In genomic region chr16:52229471-52229870, GRCh38 we compare ENCODE assay signal across 39 cellular contexts.
"Had no signal": no experiment of that assay in that cellular context is flagged by ENCODE, and none has a peak within 500 bp of the region (broad histone marks: within the 10 kb centered on the region; RNA-seq: fewer than 3 reads in every experiment).

No MANE protein-coding gene starts in this region.

- H3K4me3 Mint-ChIP-seq: activated naive CD4-positive, alpha-beta T cell treated with anti-CD3 and anti-CD28 coated beads for 36 hours; activated naive CD4-positive, alpha-beta T cell treated with anti-CD3 and anti-CD28 coated beads, Interleukin-2, amount 10 ng/mL, durations not matched to agents 7 days and 5 days; activated naive CD4-positive, alpha-beta T cell treated with anti-CD3 and anti-CD28 coated beads, Interleukin-2, amount 50 U/mL, for 24 hours; activated naive CD8-positive, alpha-beta T cell; activated naive CD8-positive, alpha-beta T cell treated with anti-CD3 and anti-CD28 coated beads for 36 hours; activated naive CD8-positive, alpha-beta T cell treated with anti-CD3 and anti-CD28 coated beads, Interleukin-2, amount 10 ng/mL, durations not matched to agents 7 days and 5 days; activated naive CD8-positive, alpha-beta T cell treated with anti-CD3 and anti-CD28 coated beads, Interleukin-2, amount 50 U/mL, for 24 hours; activated T-cell treated with anti-CD3 and anti-CD28 coated beads, Interleukin-2, amount 50 U/mL, for 24 hours; activated T-cell treated with anti-CD3 and anti-CD28 coated beads, Interleukin-2, amount 50 U/mL, for 4 hours; activated T-cell treated with anti-CD3 and anti-CD28 coated beads, Interleukin-2, amount 50 U/mL, for 72 hours; activated T-helper 1 cell treated with anti-CD3 and anti-CD28 coated beads, Interleukin-12 subunit alpha, Interleukin-12 subunit beta, Interleukin-2, Interleukin-4 antibody, amounts not matched to agents 30 ng/mL and 10 ng/mL and 1 ng/mL, durations not matched to agents 14 hours and 24 hours and 36 hours; activated T-helper 17 cell treated with anti-CD3 and anti-CD28 coated beads, Interleukin-2, amount 50 U/mL, for 72 hours; brain; central memory CD8-positive, alpha-beta T cell had no signal

- H3K27ac ChIP-seq: adrenal gland, ascending aorta, body of pancreas, brain microvascular endothelial cell, breast epithelium, cardiac muscle cell had no signal

- DNase-seq: activated effector memory CD4-positive, alpha-beta T cell treated with anti-CD3 and anti-CD28 coated beads, Interleukin-2, amount 50 U/mL, for 16 hours; activated effector memory CD4-positive, alpha-beta T cell treated with Interleukin-2 at 50 U/mL for 16 hours; activated gamma-delta T cell; activated gamma-delta T cell treated with Interleukin-2 at 50 U/mL for 16 hours; activated naive CD4-positive, alpha-beta T cell; activated naive CD4-positive, alpha-beta T cell treated with anti-CD3 and anti-CD28 coated beads for 36 hours; activated naive CD4-positive, alpha-beta T cell treated with anti-CD3 and anti-CD28 coated beads, Interleukin-2, amount 10 ng/mL, durations not matched to agents 7 days and 5 days; activated naive CD4-positive, alpha-beta T cell treated with anti-CD3 and anti-CD28 coated beads, Interleukin-2, amount 50 U/mL, for 16 hours; activated naive CD4-positive, alpha-beta T cell treated with Interleukin-2 at 50 U/mL for 16 hours; activated naive CD8-positive, alpha-beta T cell treated with anti-CD3 and anti-CD28 coated beads for 36 hours; activated naive CD8-positive, alpha-beta T cell treated with anti-CD3 and anti-CD28 coated beads, Interleukin-2, amount 10 ng/mL, durations not matched to agents 7 days and 5 days; activated naive CD8-positive, alpha-beta T cell treated with anti-CD3 and anti-CD28 coated beads, Interleukin-2, amount 50 U/mL, for 24 hours; activated T-cell treated with anti-CD3 and anti-CD28 coated beads for 4 hours; activated T-cell treated with anti-CD3 and anti-CD28 coated beads, Interleukin-2, amount 50 U/mL, for 1 hour; activated T-cell treated with anti-CD3 and anti-CD28 coated beads, Interleukin-2, amount 50 U/mL, for 24 hours; activated T-cell treated with anti-CD3 and anti-CD28 coated beads, Interleukin-2, amount 50 U/mL, for 4 hours; activated T-cell treated with anti-CD3 and anti-CD28 coated beads, Interleukin-2, amount 50 U/mL, for 48 hours; activated T-cell treated with anti-CD3 and anti-CD28 coated beads, Interleukin-2, amount 50 U/mL, for 72 hours; adrenal gland; amniotic stem cell; amygdala; anterior cingulate cortex; aorta; body of pancreas; brain microvascular endothelial cell; caudate nucleus; central memory CD4-positive, alpha-beta T cell; cerebellar nuclear complex had no signal

- H3K4me1 ChIP-seq: adrenal gland, ascending aorta, body of pancreas, breast epithelium had no signal

- H3K36me3 ChIP-seq: adrenal gland, ascending aorta, brain microvascular endothelial cell, breast epithelium, cardiac muscle cell had no signal

- H3K27me3 ChIP-seq: adrenal gland, ascending aorta, body of pancreas, brain microvascular endothelial cell, breast epithelium, cardiac muscle cell had no signal

- H3K4me3 ChIP-seq: adrenal gland, ascending aorta, body of pancreas, breast epithelium, cardiac muscle cell had no signal

- H3K27me3 Mint-ChIP-seq: activated naive CD4-positive, alpha-beta T cell treated with anti-CD3 and anti-CD28 coated beads, Interleukin-2, amount 10 ng/mL, durations not matched to agents 7 days and 5 days; activated naive CD4-positive, alpha-beta T cell treated with anti-CD3 and anti-CD28 coated beads, Interleukin-2, amount 50 U/mL, for 24 hours; activated naive CD8-positive, alpha-beta T cell treated with anti-CD3 and anti-CD28 coated beads for 36 hours; activated naive CD8-positive, alpha-beta T cell treated with anti-CD3 and anti-CD28 coated beads, Interleukin-2, amount 10 ng/mL, durations not matched to agents 7 days and 5 days; activated naive CD8-positive, alpha-beta T cell treated with anti-CD3 and anti-CD28 coated beads, Interleukin-2, amount 50 U/mL, for 24 hours; activated T-cell treated with anti-CD3 and anti-CD28 coated beads, Interleukin-2, amount 50 U/mL, for 24 hours; activated T-helper 17 cell treated with anti-CD3 and anti-CD28 coated beads, Interleukin-2, amount 50 U/mL, for 72 hours; brain; central memory CD8-positive, alpha-beta T cell had no signal

- H3K4me1 Mint-ChIP-seq: activated naive CD4-positive, alpha-beta T cell treated with anti-CD3 and anti-CD28 coated beads, Interleukin-2, amount 10 ng/mL, durations not matched to agents 7 days and 5 days; activated naive CD4-positive, alpha-beta T cell treated with anti-CD3 and anti-CD28 coated beads, Interleukin-2, amount 50 U/mL, for 24 hours; activated naive CD8-positive, alpha-beta T cell treated with anti-CD3 and anti-CD28 coated beads for 36 hours; activated naive CD8-positive, alpha-beta T cell treated with anti-CD3 and anti-CD28 coated beads, Interleukin-2, amount 10 ng/mL, durations not matched to agents 7 days and 5 days; activated naive CD8-positive, alpha-beta T cell treated with anti-CD3 and anti-CD28 coated beads, Interleukin-2, amount 50 U/mL, for 24 hours; activated T-helper 17 cell treated with anti-CD3 and anti-CD28 coated beads, Interleukin-2, amount 50 U/mL, for 72 hours; central memory CD8-positive, alpha-beta T cell had no signal

- H3K9me3 ChIP-seq: adrenal gland, ascending aorta, body of pancreas, breast epithelium had no signal

- H3K36me3 Mint-ChIP-seq: activated naive CD4-positive, alpha-beta T cell treated with anti-CD3 and anti-CD28 coated beads, Interleukin-2, amount 10 ng/mL, durations not matched to agents 7 days and 5 days; activated naive CD4-positive, alpha-beta T cell treated with anti-CD3 and anti-CD28 coated beads, Interleukin-2, amount 50 U/mL, for 24 hours; activated naive CD4-positive, alpha-beta T cell treated with anti-CD3 and anti-CD28 coated beads, Interleukin-2, amount 50 U/mL, for 72 hours; activated naive CD8-positive, alpha-beta T cell; activated naive CD8-positive, alpha-beta T cell treated with anti-CD3 and anti-CD28 coated beads for 36 hours; activated naive CD8-positive, alpha-beta T cell treated with anti-CD3 and anti-CD28 coated beads, Interleukin-2, amount 10 ng/mL, durations not matched to agents 7 days and 5 days; brain had no signal

- H3K27ac Mint-ChIP-seq: activated naive CD4-positive, alpha-beta T cell treated with anti-CD3 and anti-CD28 coated beads for 36 hours; activated naive CD4-positive, alpha-beta T cell treated with anti-CD3 and anti-CD28 coated beads, Interleukin-2, amount 10 ng/mL, durations not matched to agents 7 days and 5 days; activated naive CD4-positive, alpha-beta T cell treated with anti-CD3 and anti-CD28 coated beads, Interleukin-2, amount 50 U/mL, for 24 hours; activated naive CD4-positive, alpha-beta T cell treated with anti-CD3 and anti-CD28 coated beads, Interleukin-2, amount 50 U/mL, for 72 hours; activated naive CD8-positive, alpha-beta T cell; activated naive CD8-positive, alpha-beta T cell treated with anti-CD3 and anti-CD28 coated beads for 36 hours; activated naive CD8-positive, alpha-beta T cell treated with anti-CD3 and anti-CD28 coated beads, Interleukin-2, amount 10 ng/mL, durations not matched to agents 7 days and 5 days; activated naive CD8-positive, alpha-beta T cell treated with anti-CD3 and anti-CD28 coated beads, Interleukin-2, amount 50 U/mL, for 24 hours; activated T-cell treated with anti-CD3 and anti-CD28 coated beads, Interleukin-2, amount 50 U/mL, for 24 hours; activated T-cell treated with anti-CD3 and anti-CD28 coated beads, Interleukin-2, amount 50 U/mL, for 72 hours; activated T-helper 1 cell treated with anti-CD3 and anti-CD28 coated beads, Interleukin-12 subunit alpha, Interleukin-12 subunit beta, Interleukin-2, Interleukin-4 antibody, amounts not matched to agents 30 ng/mL and 10 ng/mL and 1 ng/mL, durations not matched to agents 14 hours and 24 hours and 36 hours; activated T-helper 17 cell treated with anti-CD3 and anti-CD28 coated beads, Interleukin-2, amount 50 U/mL, for 72 hours; activated T-helper 2 cell treated with anti-CD3 and anti-CD28 coated beads, Interferon-gamma antibody, Interleukin-2, Interleukin-4, amounts not matched to agents 10 μg/mL and 5 μg/mL and 100 μg/mL, durations not matched to agents 14 hours and 24 hours and 36 hours had no signal

- H3K9me3 Mint-ChIP-seq: activated naive CD8-positive, alpha-beta T cell treated with anti-CD3 and anti-CD28 coated beads, Interleukin-2, amount 10 ng/mL, durations not matched to agents 7 days and 5 days; activated T-cell treated with anti-CD3 and anti-CD28 coated beads, Interleukin-2, amount 50 U/mL, for 24 hours; activated T-helper 1 cell treated with anti-CD3 and anti-CD28 coated beads, Interleukin-12 subunit alpha, Interleukin-12 subunit beta, Interleukin-2, Interleukin-4 antibody, amounts not matched to agents 30 ng/mL and 10 ng/mL and 1 ng/mL, durations not matched to agents 14 hours and 24 hours and 36 hours; activated T-helper 17 cell treated with anti-CD3 and anti-CD28 coated beads, Interleukin-2, amount 50 U/mL, for 72 hours; activated T-helper 2 cell treated with anti-CD3 and anti-CD28 coated beads, Interferon-gamma antibody, Interleukin-2, Interleukin-4, amounts not matched to agents 10 μg/mL and 5 μg/mL and 100 μg/mL, durations not matched to agents 14 hours and 24 hours and 36 hours had no signal
